ENCODE assay signal across 23 cellular contexts in the genomic region with DNA sequence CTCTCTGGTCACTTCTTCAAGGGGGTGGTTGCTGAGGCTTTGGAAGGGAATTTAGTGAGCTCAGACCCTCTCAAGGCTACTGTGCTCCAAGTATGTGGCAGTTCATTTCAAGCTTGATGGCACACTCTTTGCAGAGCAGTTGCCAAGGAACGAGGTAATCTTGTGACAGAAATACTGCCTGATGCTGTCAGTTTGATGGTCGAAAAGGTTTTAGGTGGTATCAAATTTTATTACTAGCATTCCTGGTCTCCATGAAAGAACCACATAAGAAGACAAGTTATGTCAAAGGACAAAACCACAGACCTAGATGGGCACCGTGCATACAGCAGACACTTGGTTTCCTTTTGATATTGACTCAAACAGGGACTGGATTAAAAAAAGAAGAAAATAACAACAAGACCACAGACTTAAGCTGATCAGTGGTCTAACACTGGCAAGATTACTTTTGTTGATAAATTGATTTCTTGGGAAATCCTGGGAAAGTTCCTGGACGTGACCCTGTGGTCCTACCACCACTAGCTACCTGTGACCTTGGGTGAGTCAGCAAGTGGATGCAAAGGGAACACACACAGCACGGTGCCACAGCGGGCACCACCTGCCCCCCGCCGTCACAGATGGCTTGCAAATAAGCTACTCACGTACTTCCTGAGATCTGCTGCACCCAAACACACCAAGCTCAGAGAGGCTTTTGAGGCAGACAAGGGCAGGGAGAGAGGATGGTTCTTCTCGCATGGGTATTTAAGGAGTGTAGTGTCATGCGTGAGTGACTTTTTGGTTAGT. TPM values are rescaled to one million over a fixed set of nuclear protein-coding genes. Genes with fewer than 3 reads are reported as not detected.
DNase-seq lines count a peak whose midpoint lies in the region; ATAC-seq and TF ChIP-seq lines count a peak whose summit lies in the region.
"Had no signal": no experiment of that assay in that cellular context is flagged by ENCODE, and none has a peak within 500 bp of the region (broad histone marks: within the 10 kb centered on the region; RNA-seq: fewer than 3 reads in every experiment).

No MANE protein-coding gene starts in this region.

- no peaks in the 10 kb centered on the region for H3K9me3 Mint-ChIP-seq in naive thymus-derived CD4-positive, alpha-beta T cell
- H3K9me3 Mint-ChIP-seq in CD4-positive, alpha-beta T cell: no peaks in the 10 kb centered on the region
- H3K9me3 Mint-ChIP-seq: neural crest cell had no signal

- no peak overlapping the region for H3K4me3 ChIP-seq in naive thymus-derived CD4-positive, alpha-beta T cell (ENCODE audit: low read length)
- no peak overlapping the region for H3K4me3 ChIP-seq in left ventricle myocardium inferior
- H3K4me3 ChIP-seq: HAP-1, MG63, prostate gland, smooth muscle cell had no signal

- no peak overlapping the region for H3K4me3 Mint-ChIP-seq in naive thymus-derived CD4-positive, alpha-beta T cell
- H3K4me3 Mint-ChIP-seq in CD4-positive, alpha-beta T cell: no peak overlapping the region
- H3K4me3 Mint-ChIP-seq: neural crest cell had no signal

- H3K27ac Mint-ChIP-seq in naive thymus-derived CD4-positive, alpha-beta T cell: peak overlapping the region in 1 of 9 donors; percentile 37
- no peak overlapping the region for H3K27ac Mint-ChIP-seq in CD4-positive, alpha-beta T cell

- H3K9me3 ChIP-seq in naive thymus-derived CD4-positive, alpha-beta T cell (ENCODE audit: control insufficient read depth in 2 of 3, low read length in 3 of 3): no peaks in the 10 kb centered on the region
- no peaks in the 10 kb centered on the region for H3K9me3 ChIP-seq in left ventricle myocardium inferior (replicated peaks)
- no peaks in the 10 kb centered on the region for H3K9me3 ChIP-seq in CD4-positive, alpha-beta T cell (ENCODE audit: control insufficient read depth, low read length)
- H3K9me3 ChIP-seq: HAP-1, MG63, prostate gland had no signal

- no peak for ATAC-seq in naive thymus-derived CD4-positive, alpha-beta T cell
- no peak for ATAC-seq in CD4-positive, alpha-beta T cell (ENCODE audit: poor library complexity)
- ATAC-seq: foreskin keratinocyte, PC-3 had no signal

- CTCF ChIA-PET in naive thymus-derived CD4-positive, alpha-beta T cell (lab: Charles Lee): interaction anchor here (0.7 to 2.9 kb wide), 5 partner anchors 10 to 208 kb away, joined by 3 to 17 read pairs (median 6); no protein-coding TSS in a partner anchor
- CTCF ChIA-PET in CD4-positive, alpha-beta T cell (lab: Charles Lee): interaction anchor here (1.1 to 2.5 kb wide), 3 partner anchors 30 to 813 kb away, joined by 3 to 19 read pairs (median 4); a partner anchor contains a TSS

- peak; percentile 34 for DNase-seq in COR-L47 (lab: John Stamatoyannopoulos, UW)
- DNase-seq in NCI-H146 treated with DMSO at 0.1 percent for 48 hours (lab: John Stamatoyannopoulos, UW; ENCODE audit: unreplicated experiment): peak; percentile 33
- peak; percentile 91 for DNase-seq in SW480 (ENCODE audit: low spot score)
- DNase-seq in kidney tubule cell (ENCODE audit: low spot score): peak; percentile 43
- no peak for DNase-seq in naive thymus-derived CD4-positive, alpha-beta T cell
- DNase-seq in left ventricle myocardium inferior: no peak
- no peak for DNase-seq in CD4-positive, alpha-beta T cell
- no peak for DNase-seq in stimulated activated CD4-positive, alpha-beta T cell treated with anti-CD3 and anti-CD28 coated beads, Interleukin-2, amount 100 ng/mL, for 24 hours
- DNase-seq: ACHN; activated CD4-positive, CD25-positive, alpha-beta regulatory T cell treated with anti-CD3 and anti-CD28 coated beads, Interleukin-2, amount 50 U/mL, for 72 hours; dermis blood vessel endothelial cell; DMS153; MG63; NCI-H187; PC-3; stimulated activated CD8-positive, alpha-beta memory T cell treated with anti-CD3 and anti-CD28 coated beads, Interleukin-4, amount 100 ng/mL, for 48 hours had no signal

- no peak for TF ChIP-seq CTCF in left ventricle myocardium inferior (IDR thresholded peaks at IDR 0.05; ENCODE audit: borderline replicate concordance)
- TF ChIP-seq CTCF in CD4-positive, alpha-beta T cell (IDR thresholded peaks at IDR 0.05): no peak

- peaks cover 9 to 47% (median 28%) of the 10 kb centered on the region in 3 experiments for H3K36me3 ChIP-seq in naive thymus-derived CD4-positive, alpha-beta T cell (ENCODE audit: control insufficient read depth in 2 of 3, insufficient read depth in 3 of 3, low read length in 3 of 3)
- H3K36me3 ChIP-seq in left ventricle myocardium inferior: peaks cover 34% of the 10 kb centered on the region

- no peaks in the 10 kb centered on the region for H3K4me1 ChIP-seq in naive thymus-derived CD4-positive, alpha-beta T cell (ENCODE audit: control insufficient read depth in 2 of 2, insufficient read depth in 2 of 2, low read length in 2 of 2)
- no peaks in the 10 kb centered on the region for H3K4me1 ChIP-seq in left ventricle myocardium inferior
- H3K4me1 ChIP-seq: HAP-1, prostate gland had no signal

- no peaks in the 10 kb centered on the region for H3K27me3 ChIP-seq in naive thymus-derived CD4-positive, alpha-beta T cell (ENCODE audit: control insufficient read depth in 2 of 2, insufficient read depth in 2 of 2, low read length in 2 of 2)
- H3K27me3 ChIP-seq in left ventricle myocardium inferior (ENCODE audit: low read depth): no peaks in the 10 kb centered on the region
- H3K27me3 ChIP-seq in CD4-positive, alpha-beta T cell (ENCODE audit: control insufficient read depth, insufficient read depth, low read length): no peaks in the 10 kb centered on the region
- H3K27me3 ChIP-seq: foreskin keratinocyte, MG63 had no signal

- peaks cover 0 to 4% (median 0%) of the 10 kb centered on the region in 7 donors for H3K4me1 Mint-ChIP-seq in naive thymus-derived CD4-positive, alpha-beta T cell
- H3K4me1 Mint-ChIP-seq in CD4-positive, alpha-beta T cell (ENCODE audit: low read depth): no peaks in the 10 kb centered on the region

- no peaks in the 10 kb centered on the region for H3K27me3 Mint-ChIP-seq in naive thymus-derived CD4-positive, alpha-beta T cell
- H3K27me3 Mint-ChIP-seq in CD4-positive, alpha-beta T cell: no peaks in the 10 kb centered on the region

- peaks cover 12 to 29% (median 20%) of the 10 kb centered on the region in 5 donors for H3K36me3 Mint-ChIP-seq in naive thymus-derived CD4-positive, alpha-beta T cell
- H3K36me3 Mint-ChIP-seq in CD4-positive, alpha-beta T cell (ENCODE audit: low read depth): peaks cover 45% of the 10 kb centered on the region

- H3K27ac ChIP-seq in naive thymus-derived CD4-positive, alpha-beta T cell (ENCODE audit: low read depth, low read length): no peak overlapping the region
- no peak overlapping the region for H3K27ac ChIP-seq in left ventricle myocardium inferior (replicated peaks)
- no peak overlapping the region for H3K27ac ChIP-seq in CD4-positive, alpha-beta T cell (ENCODE audit: low read depth, low read length)
- H3K27ac ChIP-seq: C4-2B, foreskin keratinocyte, prostate gland had no signal

- POLR2A ChIA-PET in naive thymus-derived CD4-positive, alpha-beta T cell (lab: Charles Lee): interaction anchor here (0.8 kb wide), 1 partner anchor 13 kb away, joined by 4 read pairs; a partner anchor contains a TSS
- POLR2A ChIA-PET in CD4-positive, alpha-beta T cell (lab: Charles Lee): interaction anchor here (3.1 kb wide), 1 partner anchor 13 kb away, joined by 19 read pairs; a partner anchor contains a TSS

- intact Hi-C loops in naive thymus-derived CD4-positive, alpha-beta T cell (cut with micrococcal nuclease): no loop called here
- intact Hi-C loops in left ventricle myocardium inferior (cut with micrococcal nuclease): no loop called here
- intact Hi-C loops in CD4-positive, alpha-beta T cell (cut with DNase I, micrococcal nuclease): loop anchor here in 1 of 2 experiments (5.0 kb wide), 1 partner anchor 812 kb away; no protein-coding TSS in a partner anchor

RNA-seq across cellular contexts. Expression of a gene that starts 12.8 kb away (rescaled TPM):
- total RNA-seq in naive thymus-derived CD4-positive, alpha-beta T cell: 10 to 100 TPM; 16.8 to 34.5 (median 31.3) TPM
- 10 to 100 TPM; 52.2 to 64.3 TPM for polyA plus RNA-seq in naive thymus-derived CD4-positive, alpha-beta T cell
- 20.2 TPM for total RNA-seq in left ventricle myocardium inferior
- 1 to 10 TPM; 7.6 to 9.4 TPM for total RNA-seq in CD4-positive, alpha-beta T cell

RNA-seq across cellular contexts. Expression of a gene that starts 14.0 kb away (rescaled TPM):
- 1 to 10 TPM in 1 of 5 experiments, under 1 TPM in 3, not detected in 1; 0.13 to 1.1 (median 0.54) TPM for total RNA-seq in naive thymus-derived CD4-positive, alpha-beta T cell
- polyA plus RNA-seq in naive thymus-derived CD4-positive, alpha-beta T cell: 1 to 10 TPM in 1 of 2 donors, under 1 TPM in 1; 0.28 to 1.4 TPM
- 3.0 TPM for total RNA-seq in left ventricle myocardium inferior
- under 1 TPM; 0.34 to 0.41 TPM for total RNA-seq in CD4-positive, alpha-beta T cell
- total RNA-seq: SK-MEL-5, smooth muscle cell had no signal

Comparison
In these comparisons a context has a peak if more than half of its experiments do, and no peak if none do; other contexts are left out.
1. DNase-seq: peak in COR-L47 (single experiment), NCI-H146 treated with DMSO at 0.1 percent for 48 hours (single experiment), SW480 (single experiment) and kidney tubule cell (single experiment); none in naive thymus-derived CD4-positive, alpha-beta T cell (0 of 9), left ventricle myocardium inferior (single experiment), CD4-positive, alpha-beta T cell (0 of 10) and stimulated activated CD4-positive, alpha-beta T cell treated with anti-CD3 and anti-CD28 coated beads, Interleukin-2, amount 100 ng/mL, for 24 hours (0 of 2).